In the genomic region with DNA sequence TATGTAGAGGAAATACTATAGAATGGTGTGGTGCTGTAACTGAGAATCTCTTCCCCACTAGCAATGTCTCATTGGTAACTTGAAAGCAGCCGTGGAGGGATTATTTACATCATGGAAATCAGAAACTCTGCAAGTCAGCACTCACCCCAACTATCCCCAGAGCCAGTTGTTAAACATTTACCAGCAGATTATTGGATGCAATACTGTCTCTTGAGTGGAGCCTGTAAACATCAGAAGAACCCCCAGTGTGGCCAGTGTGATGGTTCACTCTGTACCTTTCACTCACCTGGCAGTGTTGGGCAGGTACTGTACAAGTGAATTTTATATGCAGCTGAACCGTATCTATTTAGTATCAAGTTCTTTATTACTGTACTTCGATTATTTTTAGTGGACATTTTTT, we compare ENCODE assay signal across 15 cellular contexts.
A peak's percentile ranks its signal among the peaks of the same experiment; 100 is the strongest.
DNase-seq lines count a peak whose midpoint lies in the region; ATAC-seq and TF ChIP-seq lines count a peak whose summit lies in the region.
"Had no signal": no experiment of that assay in that cellular context is flagged by ENCODE, and none has a peak within 500 bp of the region (broad histone marks: within the 10 kb centered on the region; RNA-seq: fewer than 3 reads in every experiment).

No MANE protein-coding gene starts in this region.

- no peaks in the 10 kb centered on the region for H3K36me3 ChIP-seq in kidney epithelial cell (ENCODE audit: control insufficient read depth, insufficient read depth, low read length)
- H3K36me3 ChIP-seq in lung (ENCODE audit: control insufficient read depth in 2 of 2, insufficient read depth in 2 of 2, low read length in 2 of 2), result no peaks in the 10 kb centered on the region
- H3K36me3 ChIP-seq in uterus, result no peaks in the 10 kb centered on the region
- H3K36me3 ChIP-seq: BLaER1 treated with 17β-estradiol and CSF1 and Interleukin-3, amounts not matched to agents 10 nM and 100 nM had no signal

- H3K4me3 ChIP-seq in kidney epithelial cell (ENCODE audit: low read depth, low read length), result no peak overlapping the region
- H3K4me3 ChIP-seq in lung, result no peak overlapping the region
- no peak overlapping the region for H3K4me3 ChIP-seq in uterus
- H3K4me3 ChIP-seq: BLaER1 treated with 17β-estradiol and CSF1 and Interleukin-3, amounts not matched to agents 10 nM and 100 nM had no signal

- H3K9me3 ChIP-seq in lung (ENCODE audit: control insufficient read depth in 2 of 2, insufficient read depth in 1 of 2, low read length in 1 of 2), result no peaks in the 10 kb centered on the region
- no peaks in the 10 kb centered on the region for H3K9me3 ChIP-seq in uterus
- H3K9me3 ChIP-seq: BLaER1 treated with 17β-estradiol and CSF1 and Interleukin-3, amounts not matched to agents 10 nM and 100 nM; SK-N-SH had no signal

- H3K27ac ChIP-seq in lung (ENCODE audit: low read depth in 1 of 2, low read length in 1 of 2) (no peak overlapping the region), uterus (peak overlapping the region; percentile 24 to 39)
- H3K27ac ChIP-seq: BLaER1 treated with 17β-estradiol and CSF1 and Interleukin-3, amounts not matched to agents 10 nM and 100 nM had no signal

- ATAC-seq in lung (ENCODE audit: insufficient read depth, low FRiP score) (peak; percentile 19), GM19395 (IDR thresholded peaks at IDR 0.05; ENCODE audit: unreplicated experiment) (no peak)
- ATAC-seq: CD8-positive, alpha-beta T cell had no signal

- DNase-seq in NCI-H82 (lab: John Stamatoyannopoulos, UW) (peak; percentile 40), kidney epithelial cell (ENCODE audit: low read depth) (peak; percentile 16), lung (ENCODE audit: low spot score) (no peak), uterus (no peak), putamen (ENCODE audit: low spot score) (no peak), NCI-H187 (lab: John Stamatoyannopoulos, UW) (no peak)
- DNase-seq: CD8-positive, alpha-beta T cell; DMS79; KG1; NCI-H1105 treated with DMSO at 0.1 percent for 48 hours; NCI-H2029; SHP77; SK-N-SH had no signal

- intact Hi-C loops in uterus (cut with DNase I; ENCODE audit: low total_unique reads), result no loop called here

- TF ChIP-seq POLR2A in uterus (IDR thresholded peaks at IDR 0.05), result no peak

- 69 to 70% methylated on average over 3 of the region's 3 CpGs for WGBS in lung, 2 donors

- no peaks in the 10 kb centered on the region for H3K4me1 ChIP-seq in lung (ENCODE audit: control insufficient read depth in 2 of 2, insufficient read depth in 2 of 2, low read length in 2 of 2)
- peaks cover 0 to 7% of the 10 kb centered on the region in 2 donors for H3K4me1 ChIP-seq in uterus

- H3K27me3 ChIP-seq in kidney epithelial cell (ENCODE audit: control insufficient read depth, insufficient read depth, low read length), result no peaks in the 10 kb centered on the region
- H3K27me3 ChIP-seq in lung (ENCODE audit: control insufficient read depth, insufficient read depth), result no peaks in the 10 kb centered on the region
- H3K27me3 ChIP-seq in uterus, result no peaks in the 10 kb centered on the region
- H3K27me3 ChIP-seq: BLaER1 treated with 17β-estradiol and CSF1 and Interleukin-3, amounts not matched to agents 10 nM and 100 nM had no signal

- TF ChIP-seq CTCF in kidney epithelial cell (IDR thresholded peaks at IDR 0.05; ENCODE audit: insufficient read depth, low read length, poor library complexity, severe bottlenecking) (no peak), lung (IDR thresholded peaks at IDR 0.05; ENCODE audit: control extremely low read depth, extremely low read depth) (no peak), uterus (IDR thresholded peaks at IDR 0.05) (no peak)

Comparison
In these comparisons a context has a peak if more than half of its experiments do, and no peak if none do; other contexts are left out.
1. DNase-seq: peak in NCI-H82 (single experiment) and kidney epithelial cell (single experiment); none in lung (single experiment), uterus (0 of 2), putamen (single experiment) and NCI-H187 (0 of 2).
2. H3K27ac ChIP-seq: peak in uterus (2 of 2); none in lung (0 of 2).